Comparison of ENCODE assay signal across 6 cellular contexts in genomic region chr2:39197003-39197402, GRCh38. TPM values are rescaled to one million over a fixed set of nuclear protein-coding genes. Genes with fewer than 3 reads are reported as not detected.
"Had no signal": no experiment of that assay in that cellular context is flagged by ENCODE, and none has a peak within 500 bp of the region (broad histone marks: within the 10 kb centered on the region; RNA-seq: fewer than 3 reads in every experiment).

No MANE protein-coding gene starts in this region.

RNA-seq across cellular contexts. Expression of gene CDKL4, which starts 46.8 kb away (rescaled TPM):
- total RNA-seq: natural killer cell; natural killer cell treated with Interleukin-12 subunit alpha and Interleukin-12 subunit beta and Interleukin-15 and Interleukin-18, amount 100 ng/mL, for 72 hours; prostate gland had no signal
- polyA plus RNA-seq: neural cell, sigmoid colon, small intestine had no signal
